16 cellular contexts compared by ENCODE assay signal in the genomic region with DNA sequence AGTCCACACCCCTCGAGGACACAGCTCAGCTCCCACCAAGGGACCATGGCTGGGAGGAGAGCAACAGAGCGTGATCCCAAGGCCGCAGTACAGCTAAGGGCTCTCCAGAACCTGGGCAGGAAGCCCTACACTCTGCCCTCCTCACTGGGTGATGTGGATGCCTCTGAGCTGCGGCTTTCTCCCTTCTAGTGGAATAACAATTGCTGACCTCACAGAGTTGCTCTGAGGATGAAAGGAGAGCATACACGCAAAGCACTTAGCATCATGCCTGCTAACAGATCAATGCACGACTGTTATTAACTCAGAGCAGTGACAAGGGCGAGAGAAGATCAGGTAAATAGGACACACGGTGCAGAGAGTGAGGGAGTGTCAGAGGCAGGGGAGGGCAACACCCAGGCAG.
DNase-seq lines count a peak whose midpoint lies in the region; ATAC-seq and TF ChIP-seq lines count a peak whose summit lies in the region.
"Had no signal": no experiment of that assay in that cellular context is flagged by ENCODE, and none has a peak within 500 bp of the region (broad histone marks: within the 10 kb centered on the region; RNA-seq: fewer than 3 reads in every experiment).

No MANE protein-coding gene starts in this region.

- TF ChIP-seq CTCF in left ventricle myocardium inferior (IDR thresholded peaks at IDR 0.05; ENCODE audit: borderline replicate concordance), result no peak
- TF ChIP-seq CTCF in type B pancreatic cell (conservative IDR thresholded peaks at IDR 0.05), result no peak
- TF ChIP-seq CTCF in GM10266 (IDR thresholded peaks at IDR 0.05; ENCODE audit: control insufficient read depth, insufficient read depth, low read depth, missing control alignments), result no peak

- H3K27ac Mint-ChIP-seq in type B pancreatic cell, result peak overlapping the region; percentile 26
- H3K27ac Mint-ChIP-seq in activated T-helper 2 cell treated with anti-CD3 and anti-CD28 coated beads, Interferon-gamma antibody, Interleukin-2, Interleukin-4, amounts not matched to agents 10 μg/mL and 5 μg/mL and 100 μg/mL, durations not matched to agents 14 hours and 24 hours and 36 hours, result no peak overlapping the region
- H3K27ac Mint-ChIP-seq: activated T-helper 1 cell treated with anti-CD3 and anti-CD28 coated beads, Interleukin-12 subunit alpha, Interleukin-12 subunit beta, Interleukin-2, Interleukin-4 antibody, amounts not matched to agents 30 ng/mL and 10 ng/mL and 1 ng/mL, durations not matched to agents 14 hours and 24 hours and 36 hours; dendritic cell treated with granulocyte-macrophage colony-stimulating factor and Interleukin-4, amounts not matched to agents 40 ng/mL and 50 ng/mL, for 4 days had no signal

- intact Hi-C loops in left ventricle myocardium inferior (cut with micrococcal nuclease), result no loop called here
- intact Hi-C loops in cardiac septum (cut with DNase I), result no loop called here
- intact Hi-C loops in right cardiac atrium (cut with DNase I), result no loop called here
- intact Hi-C loops in activated T-helper 2 cell treated with anti-CD3 and anti-CD28 coated beads, Interferon-gamma antibody, Interleukin-2, Interleukin-4, amounts not matched to agents 10 μg/mL and 5 μg/mL and 100 μg/mL, durations not matched to agents 14 hours and 24 hours and 36 hours (cut with micrococcal nuclease), result no loop called here

- peaks cover 36% of the 10 kb centered on the region for H3K4me1 Mint-ChIP-seq in type B pancreatic cell (ENCODE audit: unreplicated experiment)
- H3K4me1 Mint-ChIP-seq in activated T-helper 2 cell treated with anti-CD3 and anti-CD28 coated beads, Interferon-gamma antibody, Interleukin-2, Interleukin-4, amounts not matched to agents 10 μg/mL and 5 μg/mL and 100 μg/mL, durations not matched to agents 14 hours and 24 hours and 36 hours (ENCODE audit: low read depth), result peaks cover 39% of the 10 kb centered on the region

- H3K27ac ChIP-seq in left ventricle myocardium inferior (replicated peaks) (peak overlapping the region; percentile 59), right cardiac atrium (ENCODE audit: low read length) (no peak overlapping the region)
- H3K27ac ChIP-seq: ascending aorta, esophagus muscularis mucosa had no signal

- H3K9me3 Mint-ChIP-seq in type B pancreatic cell, result no peaks in the 10 kb centered on the region
- H3K9me3 Mint-ChIP-seq in activated T-helper 2 cell treated with anti-CD3 and anti-CD28 coated beads, Interferon-gamma antibody, Interleukin-2, Interleukin-4, amounts not matched to agents 10 μg/mL and 5 μg/mL and 100 μg/mL, durations not matched to agents 14 hours and 24 hours and 36 hours, result no peaks in the 10 kb centered on the region
- H3K9me3 Mint-ChIP-seq: activated T-helper 1 cell treated with anti-CD3 and anti-CD28 coated beads, Interleukin-12 subunit alpha, Interleukin-12 subunit beta, Interleukin-2, Interleukin-4 antibody, amounts not matched to agents 30 ng/mL and 10 ng/mL and 1 ng/mL, durations not matched to agents 14 hours and 24 hours and 36 hours; dendritic cell treated with granulocyte-macrophage colony-stimulating factor and Interleukin-4, amounts not matched to agents 40 ng/mL and 50 ng/mL, for 4 days had no signal

- H3K4me3 ChIP-seq in left ventricle myocardium inferior, result no peak overlapping the region
- no peak overlapping the region for H3K4me3 ChIP-seq in right cardiac atrium (ENCODE audit: low read length)
- H3K4me3 ChIP-seq: ascending aorta, esophagus muscularis mucosa, heart right ventricle had no signal

- no peaks in the 10 kb centered on the region for H3K27me3 Mint-ChIP-seq in type B pancreatic cell
- H3K27me3 Mint-ChIP-seq in activated T-helper 2 cell treated with anti-CD3 and anti-CD28 coated beads, Interferon-gamma antibody, Interleukin-2, Interleukin-4, amounts not matched to agents 10 μg/mL and 5 μg/mL and 100 μg/mL, durations not matched to agents 14 hours and 24 hours and 36 hours (ENCODE audit: low read depth), result no peaks in the 10 kb centered on the region

- no peaks in the 10 kb centered on the region for H3K36me3 ChIP-seq in left ventricle myocardium inferior
- H3K36me3 ChIP-seq: ascending aorta, esophagus muscularis mucosa, heart right ventricle had no signal

- 75% methylated on average over 8 of the region's 8 CpGs for WGBS in right cardiac atrium

- no peaks in the 10 kb centered on the region for H3K27me3 ChIP-seq in left ventricle myocardium inferior (ENCODE audit: low read depth)
- no peaks in the 10 kb centered on the region for H3K27me3 ChIP-seq in right cardiac atrium (ENCODE audit: control insufficient read depth, insufficient read depth)
- H3K27me3 ChIP-seq: ascending aorta, esophagus muscularis mucosa, heart right ventricle had no signal

- DNase-seq in left ventricle myocardium inferior, result no peak
- no peak for DNase-seq in cardiac septum (ENCODE audit: low spot score)
- DNase-seq in NCI-H510A (lab: John Stamatoyannopoulos, UW), result peak; percentile 24
- peak in 2 of 3 donors; percentile 18 to 23 for DNase-seq in right cardiac atrium
- no peak for DNase-seq in type B pancreatic cell (ENCODE audit: extremely low spot score, unreplicated experiment)
- DNase-seq in GM10266 (ENCODE audit: extremely low spot score), result no peak
- DNase-seq in activated T-helper 2 cell treated with anti-CD3 and anti-CD28 coated beads, Interferon-gamma antibody, Interleukin-2, Interleukin-4, amounts not matched to agents 10 μg/mL and 5 μg/mL and 100 μg/mL, durations not matched to agents 14 hours and 24 hours and 36 hours (ENCODE audit: low spot score), result no peak
- DNase-seq: activated CD4-positive, alpha-beta T cell treated with anti-CD3 and anti-CD28 coated beads for 48 hours; KG1; NCI-H69 had no signal

- H3K9me3 ChIP-seq in left ventricle myocardium inferior (replicated peaks), result no peaks in the 10 kb centered on the region
- H3K9me3 ChIP-seq in right cardiac atrium (ENCODE audit: control insufficient read depth, low read length), result no peaks in the 10 kb centered on the region
- H3K9me3 ChIP-seq: ascending aorta, esophagus muscularis mucosa, heart right ventricle had no signal

- H3K4me1 ChIP-seq in left ventricle myocardium inferior (peaks cover 19% of the 10 kb centered on the region), right cardiac atrium (ENCODE audit: control insufficient read depth, insufficient read depth, low read length) (peaks cover 2% of the 10 kb centered on the region)

- no peaks in the 10 kb centered on the region for H3K36me3 Mint-ChIP-seq in type B pancreatic cell
- no peaks in the 10 kb centered on the region for H3K36me3 Mint-ChIP-seq in activated T-helper 2 cell treated with anti-CD3 and anti-CD28 coated beads, Interferon-gamma antibody, Interleukin-2, Interleukin-4, amounts not matched to agents 10 μg/mL and 5 μg/mL and 100 μg/mL, durations not matched to agents 14 hours and 24 hours and 36 hours (ENCODE audit: low read depth)

- ATAC-seq in right cardiac atrium (no peak), HG02610 (IDR thresholded peaks at IDR 0.05; ENCODE audit: unreplicated experiment) (no peak)

- peak overlapping the region; percentile 8 for H3K4me3 Mint-ChIP-seq in type B pancreatic cell
- H3K4me3 Mint-ChIP-seq in activated T-helper 2 cell treated with anti-CD3 and anti-CD28 coated beads, Interferon-gamma antibody, Interleukin-2, Interleukin-4, amounts not matched to agents 10 μg/mL and 5 μg/mL and 100 μg/mL, durations not matched to agents 14 hours and 24 hours and 36 hours (ENCODE audit: low read depth), result no peak overlapping the region
- H3K4me3 Mint-ChIP-seq: activated T-helper 1 cell treated with anti-CD3 and anti-CD28 coated beads, Interleukin-12 subunit alpha, Interleukin-12 subunit beta, Interleukin-2, Interleukin-4 antibody, amounts not matched to agents 30 ng/mL and 10 ng/mL and 1 ng/mL, durations not matched to agents 14 hours and 24 hours and 36 hours; dendritic cell treated with granulocyte-macrophage colony-stimulating factor and Interleukin-4, amounts not matched to agents 40 ng/mL and 50 ng/mL, for 4 days had no signal

Comparison
In these comparisons a context has a peak if more than half of its experiments do, and no peak if none do; other contexts are left out.
1. DNase-seq: peak in NCI-H510A (single experiment) and right cardiac atrium (2 of 3); none in left ventricle myocardium inferior (single experiment), cardiac septum (single experiment), type B pancreatic cell (single experiment), GM10266 (single experiment) and activated T-helper 2 cell treated with anti-CD3 and anti-CD28 coated beads, Interferon-gamma antibody, Interleukin-2, Interleukin-4, amounts not matched to agents 10 μg/mL and 5 μg/mL and 100 μg/mL, durations not matched to agents 14 hours and 24 hours and 36 hours (single experiment).